26 cellular contexts compared by ENCODE assay signal in genomic region chr1:229105109-229105508, GRCh38.
"Had no signal": no experiment of that assay in that cellular context is flagged by ENCODE, and none has a peak within 500 bp of the region (broad histone marks: within the 10 kb centered on the region; RNA-seq: fewer than 3 reads in every experiment).

No MANE protein-coding gene starts in this region.

- H3K4me1 Mint-ChIP-seq: activated naive CD8-positive, alpha-beta T cell treated with anti-CD3 and anti-CD28 coated beads for 36 hours; immature natural killer cell had no signal

- H3K27ac Mint-ChIP-seq: activated naive CD8-positive, alpha-beta T cell treated with anti-CD3 and anti-CD28 coated beads for 36 hours; effector memory CD8-positive, alpha-beta T cell; immature natural killer cell; naive B cell; nephron progenitor cell; progenitor cell of endocrine pancreas; stimulated activated effector memory CD8-positive, alpha-beta T cell treated with anti-CD3 and anti-CD28 coated beads, Interleukin-12 subunit alpha, Interleukin-12 subunit beta, amount 100 ng/mL, for 72 hours; stimulated activated naive CD8-positive, alpha-beta T cell treated with anti-CD3 and anti-CD28 coated beads, Interleukin-15, Interleukin-2, amounts not matched to agents 100 ng/mL and 50 ng/mL, for 24 hours; T-helper 2 cell treated with Interferon-gamma antibody and Interleukin-4, amounts not matched to agents 5 μg/mL and 100 μg/mL, for 36 hours had no signal

- H3K9me3 Mint-ChIP-seq: activated naive CD8-positive, alpha-beta T cell treated with anti-CD3 and anti-CD28 coated beads for 36 hours; effector memory CD8-positive, alpha-beta T cell; immature natural killer cell; naive B cell; nephron progenitor cell; stimulated activated effector memory CD8-positive, alpha-beta T cell treated with anti-CD3 and anti-CD28 coated beads, Interleukin-12 subunit alpha, Interleukin-12 subunit beta, amount 100 ng/mL, for 72 hours; stimulated activated naive CD8-positive, alpha-beta T cell treated with anti-CD3 and anti-CD28 coated beads, Interleukin-15, Interleukin-2, amounts not matched to agents 100 ng/mL and 50 ng/mL, for 24 hours; T-helper 2 cell treated with Interferon-gamma antibody and Interleukin-4, amounts not matched to agents 5 μg/mL and 100 μg/mL, for 36 hours had no signal

- H3K27me3 Mint-ChIP-seq: activated naive CD8-positive, alpha-beta T cell treated with anti-CD3 and anti-CD28 coated beads for 36 hours; progenitor cell of endocrine pancreas; stimulated activated naive CD8-positive, alpha-beta T cell treated with anti-CD3 and anti-CD28 coated beads, Interleukin-15, Interleukin-2, amounts not matched to agents 100 ng/mL and 50 ng/mL, for 24 hours had no signal

- ATAC-seq: activated CD4-positive, CD25-positive, alpha-beta regulatory T cell treated with anti-CD3 and anti-CD28 coated beads, Interleukin-2, amount 50 U/mL, for 24 hours; effector memory CD8-positive, alpha-beta T cell; gastroesophageal sphincter; left lung; stimulated activated effector memory CD8-positive, alpha-beta T cell treated with anti-CD3 and anti-CD28 coated beads, Interleukin-12 subunit alpha, Interleukin-12 subunit beta, amount 100 ng/mL, for 72 hours had no signal

- H3K36me3 Mint-ChIP-seq: activated naive CD8-positive, alpha-beta T cell treated with anti-CD3 and anti-CD28 coated beads for 36 hours; naive B cell; stimulated activated effector memory CD8-positive, alpha-beta T cell treated with anti-CD3 and anti-CD28 coated beads, Interleukin-12 subunit alpha, Interleukin-12 subunit beta, amount 100 ng/mL, for 72 hours had no signal

- DNase-seq: activated CD4-positive, alpha-beta T cell treated with anti-CD3 and anti-CD28 coated beads for 48 hours; activated CD4-positive, alpha-beta T cell treated with anti-CD3 and anti-CD28 coated beads, Interleukin-2, amount 50 U/mL, for 48 hours; activated effector memory CD4-positive, alpha-beta T cell treated with Interleukin-2 at 50 U/mL for 16 hours; activated naive CD4-positive, alpha-beta T cell treated with Interleukin-2 at 50 U/mL for 16 hours; activated naive CD8-positive, alpha-beta T cell treated with anti-CD3 and anti-CD28 coated beads for 36 hours; activated T-cell treated with anti-CD3 and anti-CD28 coated beads for 4 hours; brain microvascular endothelial cell; cortex of kidney; effector memory CD8-positive, alpha-beta T cell; hippocampal formation; immature natural killer cell; left lung; naive B cell; nephron progenitor cell; ovary; small intestine; stimulated activated CD4-positive, alpha-beta T cell treated with anti-CD3 and anti-CD28 coated beads, Interleukin-4, amount 100 ng/mL, for 24 hours; substantia nigra; T-helper 1 cell; thyroid gland had no signal

- H3K4me3 Mint-ChIP-seq: activated naive CD8-positive, alpha-beta T cell treated with anti-CD3 and anti-CD28 coated beads for 36 hours; effector memory CD8-positive, alpha-beta T cell; immature natural killer cell; nephron progenitor cell; stimulated activated effector memory CD8-positive, alpha-beta T cell treated with anti-CD3 and anti-CD28 coated beads, Interleukin-12 subunit alpha, Interleukin-12 subunit beta, amount 100 ng/mL, for 72 hours; stimulated activated naive CD8-positive, alpha-beta T cell treated with anti-CD3 and anti-CD28 coated beads, Interleukin-15, Interleukin-2, amounts not matched to agents 100 ng/mL and 50 ng/mL, for 24 hours; T-helper 2 cell treated with Interferon-gamma antibody and Interleukin-4, amounts not matched to agents 5 μg/mL and 100 μg/mL, for 36 hours had no signal
